Comparison of ENCODE assay signal across 11 cellular contexts in the genomic region with DNA sequence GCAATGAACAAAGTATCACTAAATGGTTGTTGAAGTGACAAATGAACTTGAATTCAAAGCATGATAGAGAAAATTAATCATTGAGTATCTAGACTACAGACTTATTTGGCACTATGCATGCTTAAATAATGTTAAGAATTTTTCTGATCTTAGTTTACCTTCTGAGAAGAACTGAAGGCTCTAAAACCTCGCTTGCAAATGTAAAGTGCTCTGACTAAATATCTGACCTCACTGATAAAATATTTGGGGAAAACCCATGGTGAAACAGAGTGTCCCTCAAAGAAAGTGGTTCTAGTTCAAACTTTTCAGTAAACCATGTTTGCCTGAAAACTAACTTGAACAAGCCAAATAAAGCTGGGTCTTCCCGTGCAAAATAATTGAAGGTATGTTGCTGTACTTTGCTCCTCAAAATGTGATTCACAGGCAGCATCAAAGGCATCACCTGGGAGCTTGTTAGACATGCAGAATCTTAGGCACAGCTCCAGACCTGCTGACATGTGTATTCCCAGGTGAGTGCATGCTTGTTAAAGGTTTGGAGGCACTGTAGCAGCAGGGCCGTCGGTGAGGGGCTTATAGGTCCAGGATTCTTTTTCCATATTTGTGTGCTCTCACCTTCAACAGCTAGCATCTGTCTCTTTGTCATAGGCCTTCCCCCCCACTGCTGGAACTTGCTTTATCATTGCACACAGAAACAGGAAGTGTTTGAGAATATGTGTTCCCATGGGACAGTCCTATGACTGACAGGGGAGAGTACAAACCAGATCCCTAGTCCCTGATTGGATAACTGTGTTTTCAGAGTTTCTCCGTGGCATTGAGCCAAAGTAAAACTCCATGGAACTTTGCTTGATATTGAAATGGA.
DNase-seq lines count a peak whose midpoint lies in the region; ATAC-seq and TF ChIP-seq lines count a peak whose summit lies in the region.
"Had no signal": no experiment of that assay in that cellular context is flagged by ENCODE, and none has a peak within 500 bp of the region (broad histone marks: within the 10 kb centered on the region; RNA-seq: fewer than 3 reads in every experiment).

No MANE protein-coding gene starts in this region.

- no peak overlapping the region for H3K27ac ChIP-seq in lower lobe of right lung
- H3K27ac ChIP-seq in naive thymus-derived CD4-positive, alpha-beta T cell (ENCODE audit: low read depth, low read length): no peak overlapping the region

- H3K27me3 Mint-ChIP-seq in activated CD4-positive, alpha-beta T cell treated with anti-CD3 and anti-CD28 coated beads, Interleukin-2, amount 10 ng/mL, durations not matched to agents 7 days and 5 days: no peaks in the 10 kb centered on the region
- no peaks in the 10 kb centered on the region for H3K27me3 Mint-ChIP-seq in naive thymus-derived CD4-positive, alpha-beta T cell

- DNase-seq in DMS153 treated with DMSO at 0.1 percent for 48 hours (lab: John Stamatoyannopoulos, UW; ENCODE audit: unreplicated experiment) (peak; percentile 53), astrocyte of the cerebellum (ENCODE audit: low read depth) (peak; percentile 12), lower lobe of right lung (no peak)
- no peak for DNase-seq in activated CD4-positive, alpha-beta T cell treated with anti-CD3 and anti-CD28 coated beads, Interleukin-2, amount 10 ng/mL, durations not matched to agents 7 days and 5 days
- no peak for DNase-seq in stimulated activated CD8-positive, alpha-beta memory T cell treated with anti-CD3 and anti-CD28 coated beads, Interleukin-4, amount 100 ng/mL, for 48 hours
- no peak for DNase-seq in naive thymus-derived CD4-positive, alpha-beta T cell
- DNase-seq: activated effector memory CD4-positive, alpha-beta T cell treated with anti-CD3 and anti-CD28 coated beads, Interleukin-2, amount 50 U/mL, for 16 hours; NCI-H1417 had no signal

- no peaks in the 10 kb centered on the region for H3K9me3 ChIP-seq in lower lobe of right lung
- H3K9me3 ChIP-seq in naive thymus-derived CD4-positive, alpha-beta T cell (ENCODE audit: control insufficient read depth in 2 of 3, low read length in 3 of 3): no peaks in the 10 kb centered on the region

- no peak overlapping the region for H3K4me3 ChIP-seq in astrocyte of the cerebellum (ENCODE audit: low read depth, low read length)
- no peak overlapping the region for H3K4me3 ChIP-seq in lower lobe of right lung
- no peak overlapping the region for H3K4me3 ChIP-seq in naive thymus-derived CD4-positive, alpha-beta T cell (ENCODE audit: low read length)

- ATAC-seq in HG03442 (IDR thresholded peaks at IDR 0.05; ENCODE audit: unreplicated experiment): peak; percentile 61
- peak; percentile 51 to 71 for ATAC-seq in lower lobe of right lung
- no peak for ATAC-seq in naive thymus-derived CD4-positive, alpha-beta T cell
- no peak for ATAC-seq in GM21423 (IDR thresholded peaks at IDR 0.05; ENCODE audit: unreplicated experiment)

- H3K4me1 ChIP-seq in lower lobe of right lung: peaks cover 8% of the 10 kb centered on the region
- no peaks in the 10 kb centered on the region for H3K4me1 ChIP-seq in naive thymus-derived CD4-positive, alpha-beta T cell (ENCODE audit: control insufficient read depth in 2 of 2, insufficient read depth in 2 of 2, low read length in 2 of 2)

- intact Hi-C loops in lower lobe of right lung (cut with DNase I): no loop called here
- intact Hi-C loops in naive thymus-derived CD4-positive, alpha-beta T cell (cut with micrococcal nuclease): no loop called here

- TF ChIP-seq CTCF in astrocyte of the cerebellum (IDR thresholded peaks at IDR 0.05; ENCODE audit: low read depth, low read length, missing control alignments): no peak
- no peak for TF ChIP-seq CTCF in lower lobe of right lung (IDR thresholded peaks at IDR 0.05)

- H3K9me3 Mint-ChIP-seq in activated CD4-positive, alpha-beta T cell treated with anti-CD3 and anti-CD28 coated beads, Interleukin-2, amount 10 ng/mL, durations not matched to agents 7 days and 5 days: no peaks in the 10 kb centered on the region
- peaks cover 0 to 5% (median 0%) of the 10 kb centered on the region in 11 donors for H3K9me3 Mint-ChIP-seq in naive thymus-derived CD4-positive, alpha-beta T cell

- POLR2A ChIA-PET in activated CD4-positive, alpha-beta T cell treated with anti-CD3 and anti-CD28 coated beads, Interleukin-2, amount 10 ng/mL, durations not matched to agents 7 days and 5 days (lab: Charles Lee): no interaction called here
- POLR2A ChIA-PET in naive thymus-derived CD4-positive, alpha-beta T cell (lab: Charles Lee): no interaction called here

- H3K36me3 Mint-ChIP-seq in activated CD4-positive, alpha-beta T cell treated with anti-CD3 and anti-CD28 coated beads, Interleukin-2, amount 10 ng/mL, durations not matched to agents 7 days and 5 days (ENCODE audit: low read depth): no peaks in the 10 kb centered on the region
- H3K36me3 Mint-ChIP-seq in naive thymus-derived CD4-positive, alpha-beta T cell: no peaks in the 10 kb centered on the region
- H3K36me3 Mint-ChIP-seq: memory B cell had no signal

- H3K4me1 Mint-ChIP-seq in activated CD4-positive, alpha-beta T cell treated with anti-CD3 and anti-CD28 coated beads, Interleukin-2, amount 10 ng/mL, durations not matched to agents 7 days and 5 days: no peaks in the 10 kb centered on the region
- no peaks in the 10 kb centered on the region for H3K4me1 Mint-ChIP-seq in naive thymus-derived CD4-positive, alpha-beta T cell
- H3K4me1 Mint-ChIP-seq: memory B cell had no signal

- H3K36me3 ChIP-seq in lower lobe of right lung: no peaks in the 10 kb centered on the region
- no peaks in the 10 kb centered on the region for H3K36me3 ChIP-seq in naive thymus-derived CD4-positive, alpha-beta T cell (ENCODE audit: control insufficient read depth in 2 of 3, insufficient read depth in 3 of 3, low read length in 3 of 3)

- no peak overlapping the region for H3K4me3 Mint-ChIP-seq in activated CD4-positive, alpha-beta T cell treated with anti-CD3 and anti-CD28 coated beads, Interleukin-2, amount 10 ng/mL, durations not matched to agents 7 days and 5 days
- no peak overlapping the region for H3K4me3 Mint-ChIP-seq in naive thymus-derived CD4-positive, alpha-beta T cell
- H3K4me3 Mint-ChIP-seq: memory B cell had no signal

- in situ Hi-C loops in astrocyte of the cerebellum (cut with HindIII; ENCODE audit: low sequenced_read_pairs): no loop called here

- no peaks in the 10 kb centered on the region for H3K27me3 ChIP-seq in lower lobe of right lung (ENCODE audit: low read depth)
- no peaks in the 10 kb centered on the region for H3K27me3 ChIP-seq in naive thymus-derived CD4-positive, alpha-beta T cell (ENCODE audit: control insufficient read depth in 2 of 2, insufficient read depth in 2 of 2, low read length in 2 of 2)

- CTCF ChIA-PET in activated CD4-positive, alpha-beta T cell treated with anti-CD3 and anti-CD28 coated beads, Interleukin-2, amount 10 ng/mL, durations not matched to agents 7 days and 5 days (lab: Charles Lee): no interaction called here
- CTCF ChIA-PET in naive thymus-derived CD4-positive, alpha-beta T cell (lab: Charles Lee): no interaction called here

- H3K27ac Mint-ChIP-seq in activated CD4-positive, alpha-beta T cell treated with anti-CD3 and anti-CD28 coated beads, Interleukin-2, amount 10 ng/mL, durations not matched to agents 7 days and 5 days: no peak overlapping the region
- H3K27ac Mint-ChIP-seq in naive thymus-derived CD4-positive, alpha-beta T cell: peak overlapping the region in 1 of 9 donors; percentile 30
- H3K27ac Mint-ChIP-seq: memory B cell had no signal

Comparison
In these comparisons a context has a peak if more than half of its experiments do, and no peak if none do; other contexts are left out.
1. DNase-seq: peak in DMS153 treated with DMSO at 0.1 percent for 48 hours (single experiment) and astrocyte of the cerebellum (single experiment); none in lower lobe of right lung (single experiment), activated CD4-positive, alpha-beta T cell treated with anti-CD3 and anti-CD28 coated beads, Interleukin-2, amount 10 ng/mL, durations not matched to agents 7 days and 5 days (single experiment), stimulated activated CD8-positive, alpha-beta memory T cell treated with anti-CD3 and anti-CD28 coated beads, Interleukin-4, amount 100 ng/mL, for 48 hours (single experiment) and naive thymus-derived CD4-positive, alpha-beta T cell (0 of 9).
2. ATAC-seq: peak in HG03442 (single experiment) and lower lobe of right lung (2 of 2); none in naive thymus-derived CD4-positive, alpha-beta T cell (single experiment) and GM21423 (single experiment).